8 cellular contexts compared by ENCODE assay signal in genomic region chr13:33610471-33611015, GRCh38.
A peak's percentile ranks its signal among the peaks of the same experiment; 100 is the strongest.
DNase-seq lines count a peak whose midpoint lies in the region; ATAC-seq, FAIRE-seq and TF ChIP-seq lines count a peak whose summit lies in the region.

No MANE protein-coding gene starts in this region.

- ATAC-seq in aorta (ENCODE audit: low FRiP score) = peak; percentile 89

- H3K27ac ChIP-seq in prostate gland = peak overlapping the region; percentile 67 to 84
- peak overlapping the region; percentile 68 to 81 for H3K27ac ChIP-seq in aorta (ENCODE audit: low read depth in 1 of 2, low read length in 2 of 2)

- TF ChIP-seq CTCF in fibroblast of the aortic adventitia (IDR thresholded peaks at IDR 0.05; ENCODE audit: insufficient read depth, low read length) = no peak
- TF ChIP-seq CTCF in prostate gland (IDR thresholded peaks at IDR 0.05) = peak in 1 of 4 experiments; percentile 16

- no peak for TF ChIP-seq POLR2A in prostate gland (IDR thresholded peaks at IDR 0.05)
- no peak for TF ChIP-seq POLR2A in GM12891 (IDR thresholded peaks at IDR 0.05; ENCODE audit: low read depth, low read length)

- 57% methylated on average over 22 of the region's 22 CpGs for WGBS in prostate gland
- 6 to 7% methylated on average over 20 to 22 of the region's 22 CpGs for WGBS in aorta, 2 donors

- DNase-seq in NCI-H446 (lab: John Stamatoyannopoulos, UW) = peak; percentile 78 to 92
- DNase-seq in activated T-cell treated with anti-CD3 and anti-CD28 coated beads for 48 hours (ENCODE audit: low read depth) = peak; percentile 42
- DNase-seq in fibroblast of the aortic adventitia (ENCODE audit: low read depth) = peak; percentile 5
- DNase-seq in prostate gland (ENCODE audit: low spot score) = peak; percentile 39
- DNase-seq in aorta = peak; percentile 79 to 89
- no peak for DNase-seq in NCI-H2227 (lab: John Stamatoyannopoulos, UW; ENCODE audit: unreplicated experiment)
- DNase-seq in GM12891 (ENCODE audit: insufficient read length, low spot score) = no peak
- no peak for DNase-seq in NCI-H1930 (lab: John Stamatoyannopoulos, UW)

- no peaks in the 10 kb centered on the region for H3K27me3 ChIP-seq in prostate gland (replicated peaks; ENCODE audit: insufficient read depth)
- H3K27me3 ChIP-seq in aorta (ENCODE audit: control insufficient read depth in 1 of 2, insufficient read depth in 2 of 2, low read length in 1 of 2) = no peaks in the 10 kb centered on the region

- no peak for FAIRE-seq in GM12891 (lab: Jason Lieb, UNC)

- H3K36me3 ChIP-seq in prostate gland (no peaks in the 10 kb centered on the region), aorta (ENCODE audit: control insufficient read depth in 1 of 2, insufficient read depth in 2 of 2, low read length in 1 of 2) (no peaks in the 10 kb centered on the region)

- H3K9me3 ChIP-seq in prostate gland (no peaks in the 10 kb centered on the region), aorta (ENCODE audit: control insufficient read depth, low read length) (no peaks in the 10 kb centered on the region)

- H3K4me1 ChIP-seq in prostate gland (replicated peaks) (peaks cover 13% of the 10 kb centered on the region), aorta (ENCODE audit: control insufficient read depth in 1 of 2, insufficient read depth in 2 of 2, low read length in 2 of 2) (peaks cover 0 to 4% of the 10 kb centered on the region in 2 donors)

- H3K4me3 ChIP-seq in fibroblast of the aortic adventitia (ENCODE audit: low read depth, low read length) (peak overlapping the region; percentile 28), prostate gland (peak overlapping the region; percentile 2 to 14), aorta (ENCODE audit: low read length in 2 of 2) (peak overlapping the region in 1 of 2 donors; percentile 2)

- intact Hi-C loops in prostate gland (cut with DNase I) (no loop called here), aorta (cut with DNase I) (loop anchor here in 1 of 2 donors (5.0 kb wide), 1 partner anchor 53 kb away; no protein-coding TSS in a partner anchor)

TF ChIP-seq in GM12891, 5 proteins besides CTCF, POLR2A, EP300 and RAD21:
- TF ChIP-seq SPI1 (IDR thresholded peaks at IDR 0.05; ENCODE audit: low read depth, low read length) (no peak), POU2F2 (IDR thresholded peaks at IDR 0.05; ENCODE audit: low read depth, low read length) (no peak), POLR2AphosphoS5 (IDR thresholded peaks at IDR 0.05; ENCODE audit: low read depth, low read length) (no peak), TAF1 (IDR thresholded peaks at IDR 0.05; ENCODE audit: low read depth, low read length) (no peak), PAX5 (IDR thresholded peaks at IDR 0.05; ENCODE audit: insufficient read depth, low read length, severe bottlenecking) (no peak)

Comparison
In these comparisons a context has a peak if more than half of its experiments do, and no peak if none do; other contexts are left out.
1. DNase-seq: peak in NCI-H446 (2 of 2), activated T-cell treated with anti-CD3 and anti-CD28 coated beads for 48 hours (single experiment), fibroblast of the aortic adventitia (single experiment), prostate gland (single experiment) and aorta (2 of 2); none in NCI-H2227 (single experiment), GM12891 (single experiment) and NCI-H1930 (0 of 2).